ENCODE assay signal across 14 cellular contexts in the genomic region with DNA sequence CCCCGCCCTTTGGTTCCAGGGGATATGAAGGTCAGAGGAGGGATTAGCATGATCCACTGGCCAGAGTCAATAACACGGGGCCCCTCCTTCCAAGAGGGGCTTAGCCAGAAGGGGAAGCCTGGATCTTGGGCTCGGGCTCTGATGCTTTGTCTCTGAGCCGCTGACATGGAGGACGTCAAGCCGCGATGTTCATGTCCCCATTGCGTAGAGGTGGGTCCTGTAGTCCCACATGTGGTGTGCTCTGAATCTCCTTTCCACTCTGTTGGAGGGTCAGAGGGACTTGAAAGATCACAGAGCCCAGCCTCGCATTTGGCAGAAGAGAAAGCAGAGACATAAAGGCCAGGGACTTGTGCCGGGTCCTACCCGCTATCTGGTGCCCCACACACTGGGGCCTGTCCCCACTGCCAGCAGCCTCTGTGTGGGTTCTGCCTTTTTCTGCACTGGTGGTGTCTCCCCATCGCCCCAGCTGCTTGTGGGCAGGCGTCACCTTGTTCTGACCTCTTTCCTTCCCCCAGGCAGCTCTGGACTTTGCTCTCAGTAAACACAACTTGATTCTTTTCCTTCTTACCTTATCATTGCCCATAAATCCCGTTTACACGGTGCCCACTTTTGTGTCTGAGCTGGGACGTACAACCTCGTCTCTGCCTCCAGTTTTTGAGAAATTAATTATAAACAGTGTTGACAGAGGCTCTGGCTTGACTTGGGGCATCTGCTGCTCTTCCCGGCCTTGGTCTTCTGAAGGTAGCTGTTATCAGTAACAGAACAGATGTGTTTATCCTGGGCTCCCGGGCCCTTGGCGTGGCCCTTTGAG. TPM values are rescaled to one million over a fixed set of nuclear protein-coding genes. Genes with fewer than 3 reads are reported as not detected.
A peak's percentile ranks its signal among the peaks of the same experiment; 100 is the strongest.
DNase-seq lines count a peak whose midpoint lies in the region; FAIRE-seq and TF ChIP-seq lines count a peak whose summit lies in the region.
"Had no signal": no experiment of that assay in that cellular context is flagged by ENCODE, and none has a peak within 500 bp of the region (broad histone marks: within the 10 kb centered on the region; RNA-seq: fewer than 3 reads in every experiment).

No MANE protein-coding gene starts in this region.

- H3K36me3 ChIP-seq in SJCRH30 (no peaks in the 10 kb centered on the region; the same call in 1 of the 2 replicates), kidney (ENCODE audit: control insufficient read depth in 1 of 2, insufficient read depth in 2 of 2, low read length in 2 of 2) (peaks cover 0 to 3% of the 10 kb centered on the region in 2 donors), rectal smooth muscle tissue (ENCODE audit: control insufficient read depth, insufficient read depth, low read length) (peaks cover 2% of the 10 kb centered on the region)
- H3K36me3 ChIP-seq: gastrocnemius medialis had no signal

- H3K27me3 ChIP-seq in SJCRH30 (no peaks in the 10 kb centered on the region), rectal smooth muscle tissue (ENCODE audit: control insufficient read depth, insufficient read depth, low read length) (no peaks in the 10 kb centered on the region)
- H3K27me3 ChIP-seq: gastrocnemius medialis had no signal

- no peak for FAIRE-seq in kidney (lab: Jason Lieb, UNC)
- no peak for FAIRE-seq in frontal cortex (lab: Jason Lieb, UNC)
- FAIRE-seq: endometrium, G401.6 had no signal

- H3K9me3 ChIP-seq in SJCRH30 (replicated peaks): no peaks in the 10 kb centered on the region
- H3K9me3 ChIP-seq in kidney (ENCODE audit: control insufficient read depth in 1 of 2, low read length in 2 of 2): no peaks in the 10 kb centered on the region
- H3K9me3 ChIP-seq: gastrocnemius medialis had no signal

- intact Hi-C loops in kidney (cut with DNase I): no loop called here

- H3K4me3 ChIP-seq in SJCRH30: no peak overlapping the region
- no peak overlapping the region for H3K4me3 ChIP-seq in kidney (ENCODE audit: low read length in 2 of 2)
- H3K4me3 ChIP-seq in rectal smooth muscle tissue (ENCODE audit: low read length): peak overlapping the region; percentile 3
- H3K4me3 ChIP-seq: gastrocnemius medialis had no signal

- no peak overlapping the region for H3K9ac ChIP-seq in kidney (ENCODE audit: low read length in 2 of 2)
- no peak overlapping the region for H3K9ac ChIP-seq in rectal smooth muscle tissue (ENCODE audit: low read length)

- TF ChIP-seq CTCF in kidney (IDR thresholded peaks at IDR 0.05; ENCODE audit: borderline replicate concordance, extremely low read depth, insufficient read depth): no peak

- H3K27ac ChIP-seq in SJCRH30 (peak overlapping the region; percentile 39; the same call in 1 of the 2 replicates), kidney (ENCODE audit: low read depth in 2 of 2, low read length in 2 of 2) (peak overlapping the region in 1 of 2 donors; percentile 51), rectal smooth muscle tissue (ENCODE audit: low read depth, low read length) (no peak overlapping the region)

- peaks cover 66% of the 10 kb centered on the region for H3K4me1 ChIP-seq in SJCRH30
- peaks cover 8 to 21% of the 10 kb centered on the region in 2 donors for H3K4me1 ChIP-seq in kidney (ENCODE audit: control insufficient read depth in 1 of 2, insufficient read depth in 1 of 2, low read depth in 1 of 2, low read length in 2 of 2)
- H3K4me1 ChIP-seq in rectal smooth muscle tissue (ENCODE audit: control insufficient read depth, insufficient read depth, low read length): peaks cover 7% of the 10 kb centered on the region

- DNase-seq in ELF-1 (ENCODE audit: low read depth, low spot score) (peak; percentile 78), SJCRH30 (peak; percentile 66 to 71), kidney (peak; percentile 29), NCI-H748 (lab: John Stamatoyannopoulos, UW; ENCODE audit: unreplicated experiment) (no peak), frontal cortex (ENCODE audit: low spot score in 2 of 2) (no peak)
- DNase-seq in activated CD4-positive, alpha-beta T cell treated with anti-CD3 and anti-CD28 coated beads for 4 hours: no peak
- no peak for DNase-seq in activated CD4-positive, CD25-positive, alpha-beta regulatory T cell treated with anti-CD3 and anti-CD28 coated beads, Interleukin-2, amount 50 U/mL, for 72 hours
- DNase-seq: caudate nucleus, gastrocnemius medialis, midbrain, MV-4-11 had no signal

RNA-seq across cellular contexts. Expression of a gene that starts 48.8 kb away (rescaled TPM):
- 32.9 and 35.5 TPM in 2 replicates for total RNA-seq in SJCRH30 (2014; rRNA removed; shearing (Covaris generic))
- 52.9 TPM for total RNA-seq in kidney
- 20.0 TPM for polyA plus RNA-seq in kidney (ENCODE audit: insufficient read depth, low read depth, low replicate concordance)
- 6.5 TPM for total RNA-seq in frontal cortex

Comparison
In these comparisons a context has a peak if more than half of its experiments do, and no peak if none do; other contexts are left out.
1. DNase-seq: peak in ELF-1 (single experiment), SJCRH30 (2 of 2) and kidney (single experiment); none in activated CD4-positive, alpha-beta T cell treated with anti-CD3 and anti-CD28 coated beads for 4 hours (0 of 2), NCI-H748 (single experiment), frontal cortex (0 of 2) and activated CD4-positive, CD25-positive, alpha-beta regulatory T cell treated with anti-CD3 and anti-CD28 coated beads, Interleukin-2, amount 50 U/mL, for 72 hours (single experiment).